1 cellular context compared by ENCODE assay signal in the genomic region with DNA sequence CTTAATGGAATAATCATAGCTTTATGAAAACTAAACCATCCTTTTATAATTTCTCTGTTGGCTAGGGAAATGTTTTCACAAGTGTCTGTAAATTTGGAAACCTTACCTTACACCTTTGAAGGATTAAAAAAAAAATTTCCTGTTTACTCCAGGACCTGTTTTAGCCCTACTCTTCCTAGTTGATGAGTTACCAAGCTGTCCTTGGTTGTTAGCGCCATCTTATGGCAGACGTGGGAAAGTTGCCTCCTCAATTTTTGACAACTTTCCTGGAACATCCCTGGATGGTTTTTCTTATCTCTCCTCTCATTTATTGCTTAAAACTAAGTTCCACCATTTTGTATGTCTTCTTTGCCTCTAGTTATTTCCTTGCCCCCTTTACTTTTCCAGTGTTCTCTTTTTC.
TF ChIP-seq lines count a peak whose summit lies in the region.

No MANE protein-coding gene starts in this region.

TF ChIP-seq in H1, 55 proteins besides CTCF, POLR2A, EP300 and RAD21:
- no peak for TF ChIP-seq ATF2 (IDR thresholded peaks at IDR 0.05; ENCODE audit: low read length)
- TF ChIP-seq, protein P1, sequence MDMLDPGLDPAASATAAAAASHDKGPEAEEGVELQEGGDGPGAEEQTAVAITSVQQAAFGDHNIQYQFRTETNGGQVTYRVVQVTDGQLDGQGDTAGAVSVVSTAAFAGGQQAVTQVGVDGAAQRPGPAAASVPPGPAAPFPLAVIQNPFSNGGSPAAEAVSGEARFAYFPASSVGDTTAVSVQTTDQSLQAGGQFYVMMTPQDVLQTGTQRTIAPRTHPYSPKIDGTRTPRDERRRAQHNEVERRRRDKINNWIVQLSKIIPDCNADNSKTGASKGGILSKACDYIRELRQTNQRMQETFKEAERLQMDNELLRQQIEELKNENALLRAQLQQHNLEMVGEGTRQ (IDR thresholded peaks at IDR 0.05; ENCODE audit: low read length), result no peak
- TF ChIP-seq SUZ12 (IDR thresholded peaks at IDR 0.05; ENCODE audit: low read length), result no peak
- TF ChIP-seq SIX5 (IDR thresholded peaks at IDR 0.05; ENCODE audit: low read depth, low read length), result no peak
- no peak for TF ChIP-seq POLR2AphosphoS5 (IDR thresholded peaks at IDR 0.05; ENCODE audit: low read depth, low read length)
- TF ChIP-seq KDM4A (IDR thresholded peaks at IDR 0.05; ENCODE audit: low read depth, low read length, severe bottlenecking), result no peak
- TF ChIP-seq RFX5 (IDR thresholded peaks at IDR 0.05; ENCODE audit: borderline replicate concordance, low read depth, low read length), result no peak
- TF ChIP-seq HDAC6 (IDR thresholded peaks at IDR 0.05; ENCODE audit: low read depth, low read length), result no peak
- no peak for TF ChIP-seq CBX8 (IDR thresholded peaks at IDR 0.05; ENCODE audit: borderline replicate concordance, low read depth, low read length)
- no peak for TF ChIP-seq SP1 (IDR thresholded peaks at IDR 0.05; ENCODE audit: low read depth, low read length)
- TF ChIP-seq TAF1 (IDR thresholded peaks at IDR 0.05; ENCODE audit: low read depth, low read length), result no peak
- no peak for TF ChIP-seq GABPA (IDR thresholded peaks at IDR 0.05; ENCODE audit: borderline replicate concordance, insufficient read depth, low read length)
- no peak for TF ChIP-seq ASH2L (IDR thresholded peaks at IDR 0.05; ENCODE audit: low read length)
- TF ChIP-seq SIRT6 (IDR thresholded peaks at IDR 0.05; ENCODE audit: low read length), result no peak
- TF ChIP-seq SP4 (IDR thresholded peaks at IDR 0.05; ENCODE audit: low read length), result no peak
